In the genomic region with DNA sequence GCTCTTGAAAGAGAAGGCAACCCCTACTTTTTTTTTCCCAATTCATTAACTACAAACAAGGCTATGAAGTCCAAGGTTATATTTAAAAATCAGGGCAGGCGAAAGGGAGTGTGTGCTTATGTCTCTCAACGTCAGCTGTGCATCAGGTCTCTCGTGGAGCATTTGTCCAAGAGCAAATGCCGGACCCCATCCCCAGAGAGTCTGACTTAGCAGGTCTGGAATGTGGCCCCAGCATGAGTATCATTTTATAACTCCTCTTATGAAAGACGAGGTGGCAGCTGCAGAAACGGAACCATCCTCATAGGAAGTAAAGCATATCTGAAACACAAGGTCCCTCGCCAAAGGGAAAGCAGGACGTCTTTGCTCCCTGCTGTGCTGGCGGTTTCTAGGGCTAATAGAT, we compare ENCODE assay signal across 15 cellular contexts. TPM values are rescaled to one million over a fixed set of nuclear protein-coding genes. Genes with fewer than 3 reads are reported as not detected.
"Had no signal": no experiment of that assay in that cellular context is flagged by ENCODE, and none has a peak within 500 bp of the region (broad histone marks: within the 10 kb centered on the region; RNA-seq: fewer than 3 reads in every experiment).

No MANE protein-coding gene starts in this region.

RNA-seq across cellular contexts. Expression of a gene that starts 45.8 kb away (rescaled TPM):
- total RNA-seq: activated B cell treated with CpG ODN at 0.5 μM for 24 hours; activated CD4-positive, alpha-beta memory T cell treated with anti-CD3 and anti-CD28 coated beads for 36 hours; activated CD4-positive, alpha-beta memory T cell treated with anti-CD3 and anti-CD28 coated beads, Interleukin-2, amount 10 ng/mL, durations not matched to agents 7 days and 5 days; activated CD4-positive, alpha-beta T cell treated with anti-CD3 and anti-CD28 coated beads for 36 hours; activated CD4-positive, alpha-beta T cell treated with anti-CD3 and anti-CD28 coated beads, Interleukin-2, amount 10 ng/mL, durations not matched to agents 24 days and 14 days; activated CD4-positive, alpha-beta T cell treated with anti-CD3 and anti-CD28 coated beads, Interleukin-2, amount 10 ng/mL, durations not matched to agents 7 days and 5 days; activated CD8-positive, alpha-beta memory T cell treated with anti-CD3 and anti-CD28 coated beads for 36 hours; activated CD8-positive, alpha-beta memory T cell treated with anti-CD3 and anti-CD28 coated beads, Interleukin-2, amount 10 ng/mL, durations not matched to agents 7 days and 5 days; activated CD8-positive, alpha-beta T cell treated with anti-CD3 and anti-CD28 coated beads for 36 hours; activated CD8-positive, alpha-beta T cell treated with anti-CD3 and anti-CD28 coated beads, Interleukin-2, amount 10 ng/mL, durations not matched to agents 7 days and 5 days; T-cell; T-helper 1 cell treated with Interleukin-12 subunit alpha and Interleukin-12 subunit beta and Interleukin-4 antibody, amounts not matched to agents 30 ng/mL and 1 ng/mL, for 36 hours; T-helper 17 cell; T-helper 2 cell treated with Interferon-gamma antibody and Interleukin-4, amounts not matched to agents 100 ng/mL and 5 ng/mL, for 36 hours; WTC11 had no signal
